In genomic region chr11:111925953-111926352, GRCh38 we compare ENCODE assay signal across 10 cellular contexts. TPM values are rescaled to one million over a fixed set of nuclear protein-coding genes. Genes with fewer than 3 reads are reported as not detected.
A peak's percentile ranks its signal among the peaks of the same experiment; 100 is the strongest.
DNase-seq lines count a peak whose midpoint lies in the region; ATAC-seq, FAIRE-seq and TF ChIP-seq lines count a peak whose summit lies in the region.
"Had no signal": no experiment of that assay in that cellular context is flagged by ENCODE, and none has a peak within 500 bp of the region (broad histone marks: within the 10 kb centered on the region; RNA-seq: fewer than 3 reads in every experiment).

No MANE protein-coding gene starts in this region.

- no peaks in the 10 kb centered on the region for H3K9me2 ChIP-seq in GM23248 (ENCODE audit: insufficient read depth)

- no peaks in the 10 kb centered on the region for H3K9me3 Mint-ChIP-seq in T-cell

- H3K36me3 ChIP-seq in GM23248 (ENCODE audit: low read depth), result no peaks in the 10 kb centered on the region
- no peaks in the 10 kb centered on the region for H3K36me3 ChIP-seq in esophagus squamous epithelium
- H3K36me3 ChIP-seq in gastrocnemius medialis, result no peaks in the 10 kb centered on the region

- no peak for FAIRE-seq in frontal cortex (lab: Jason Lieb, UNC)

- no peak for DNase-seq in GM23248
- no peak for DNase-seq in T-cell
- no peak for DNase-seq in esophagus squamous epithelium (lab: John Stamatoyannopoulos, UW)
- DNase-seq in gastrocnemius medialis, result no peak
- DNase-seq in hypothalamus (lab: John Stamatoyannopoulos, UW), result no peak
- no peak for DNase-seq in GOT3 (lab: John Stamatoyannopoulos, UW)
- no peak for DNase-seq in frontal cortex (ENCODE audit: low spot score in 2 of 2)
- DNase-seq: activated CD4-positive, alpha-beta T cell treated with anti-CD3 and anti-CD28 coated beads for 4 hours; NCI-H2171 had no signal

- H3K4me1 ChIP-seq in GM23248 (ENCODE audit: insufficient read depth) (peaks cover 40% of the 10 kb centered on the region), esophagus squamous epithelium (peaks cover 23 to 52% (median 29%) of the 10 kb centered on the region in 3 donors), gastrocnemius medialis (peaks cover 59% of the 10 kb centered on the region in 2 donors)

- intact Hi-C loops in esophagus squamous epithelium (cut with DNase I), result loop anchor here (10.0 kb wide), 1 partner anchor 51 kb away; the partner anchor contains the start of genes ALG9, CFAP68 and FDXACB1
- intact Hi-C loops in gastrocnemius medialis (cut with DNase I; ENCODE audit: low total_unique reads), result loop anchor here (1.0 kb wide), 1 partner anchor 47 kb away; the partner anchor contains the start of genes CFAP68 and FDXACB1

- 95 to 96% methylated on average over 16 of the region's 16 CpGs for WGBS in GM23248 (ENCODE audit: low coverage in 1 of 2, low lambda C conversion rate in 2 of 2, missing lambda C conversion rate in 2 of 2), 2 experiments
- 79 to 96% methylated on average over 4 to 7 of the region's 16 CpGs for WGBS in esophagus squamous epithelium, 2 donors

- H3K79me2 ChIP-seq in GM23248 (ENCODE audit: insufficient read depth), result no peaks in the 10 kb centered on the region

- no peak for ATAC-seq in T-cell (replicated peaks in 1 of 4)
- ATAC-seq in gastrocnemius medialis, result no peak
- no peak for ATAC-seq in HG03521 (IDR thresholded peaks at IDR 0.05; ENCODE audit: unreplicated experiment)

- POLR2A ChIA-PET in T-cell (lab: Charles Lee), result interaction anchor here (0.5 to 1.1 kb wide), 4 partner anchors 11 to 160 kb away, joined by 3 to 7 read pairs (median 4); no protein-coding TSS in a partner anchor

- peak overlapping the region; percentile 73; the same call in 1 of the 2 replicates for H3K9ac ChIP-seq in GM23248

- H3K27ac ChIP-seq in GM23248 (peak overlapping the region; percentile 80), esophagus squamous epithelium (peak overlapping the region; percentile 86 to 93 (median 92)), gastrocnemius medialis (peak overlapping the region; percentile 91 to 94 (median 92))

- H3K36me3 Mint-ChIP-seq in T-cell, result no peaks in the 10 kb centered on the region

- peaks cover 33% of the 10 kb centered on the region for H3F3A ChIP-seq in GM23248 (ENCODE audit: insufficient read depth)

- in situ Hi-C loops in GM23248 (cut with MboI), result no loop called here
- in situ Hi-C loops in gastrocnemius medialis (cut with MboI; ENCODE audit: low sequenced_read_pairs in 4 of 4), result no loop called here

- no peaks in the 10 kb centered on the region for H3K9me3 ChIP-seq in GM23248 (ENCODE audit: low read depth)
- H3K9me3 ChIP-seq in esophagus squamous epithelium, result no peaks in the 10 kb centered on the region
- H3K9me3 ChIP-seq in gastrocnemius medialis, result no peaks in the 10 kb centered on the region

- H3K27ac Mint-ChIP-seq in T-cell, result peak overlapping the region; percentile 92 to 93

- no peak for TF ChIP-seq POLR2A in esophagus squamous epithelium (IDR thresholded peaks at IDR 0.05)
- no peak for TF ChIP-seq POLR2A in gastrocnemius medialis (IDR thresholded peaks at IDR 0.05)

- peaks cover 11 to 14% (median 13%) of the 10 kb centered on the region in 3 donors for H3K4me1 Mint-ChIP-seq in T-cell

- CTCF ChIA-PET in T-cell (lab: Charles Lee), result interaction anchor here (1.0 to 2.0 kb wide), 10 partner anchors 13 to 354 kb away, joined by 3 to 20 read pairs (median 4); partner anchors contain the start of genes ALG9 (in 1 of the 2), CFAP68 (in 1 of the 2), FDXACB1 (in 1 of the 2) and SDHD (in 1 of the 2)

- no peaks in the 10 kb centered on the region for H4K20me1 ChIP-seq in GM23248 (ENCODE audit: insufficient read depth)

- H3K27me3 Mint-ChIP-seq in T-cell, result peaks cover 0 to 1% of the 10 kb centered on the region in 2 donors

- H3K4me3 ChIP-seq in GM23248 (no peak overlapping the region), esophagus squamous epithelium (no peak overlapping the region), gastrocnemius medialis (peak overlapping the region in 2 of 4 donors; percentile 53 to 62)

- TF ChIP-seq CTCF in esophagus squamous epithelium (IDR thresholded peaks at IDR 0.05) (no peak), gastrocnemius medialis (IDR thresholded peaks at IDR 0.05 in 4 of 5, conservative IDR thresholded peaks at IDR 0.05 in 1 of 5) (no peak)

- no peaks in the 10 kb centered on the region for H3K27me3 ChIP-seq in GM23248 (replicated peaks; ENCODE audit: insufficient read depth)
- no peaks in the 10 kb centered on the region for H3K27me3 ChIP-seq in esophagus squamous epithelium
- H3K27me3 ChIP-seq in gastrocnemius medialis, result no peaks in the 10 kb centered on the region

- peak overlapping the region; percentile 81; the same call in 1 of the 2 replicates for H2AFZ ChIP-seq in GM23248

- peak overlapping the region; percentile 89 for H3K4me2 ChIP-seq in GM23248 (ENCODE audit: unreplicated experiment)

- peak overlapping the region; percentile 60 to 80 (median 79) for H3K4me3 Mint-ChIP-seq in T-cell

RNA-seq across cellular contexts. Expression of gene C11orf52, which starts 7.2 kb away (rescaled TPM):
- total RNA-seq in GM23248 (2014; rRNA removed; shearing (Covaris generic)), result 2.1 and 3.5 TPM in 2 replicates
- polyA plus RNA-seq in GM23248 (2016; fragmentation: Nextera tagmentation; extraction: Ambion mirVana), result 0.78 and 1.2 TPM in 2 replicates
- total RNA-seq in T-cell (not detected), esophagus squamous epithelium (10 to 100 TPM in 1 of 4 donors, 1 to 10 TPM in 3; 2.4 to 10.2 (median 3.7) TPM), gastrocnemius medialis (10 to 100 TPM in 2 of 4 donors, 1 to 10 TPM in 2; 6.3 to 23.8 (median 11.9) TPM), frontal cortex (not detected)

RNA-seq across cellular contexts. Expression of gene DIXDC1, which starts 11.2 kb away (rescaled TPM):
- 22.7 and 22.9 TPM in 2 replicates for total RNA-seq in GM23248 (2014; rRNA removed; shearing (Covaris generic))
- polyA plus RNA-seq in GM23248 (2016; fragmentation: Nextera tagmentation; extraction: Ambion mirVana), result 10.4 and 10.8 TPM in 2 replicates
- total RNA-seq in T-cell (1 to 10 TPM; 1.6 to 4.8 (median 3.4) TPM), esophagus squamous epithelium (10 to 100 TPM in 2 of 4 donors, 1 to 10 TPM in 2; 2.8 to 26.1 (median 9.2) TPM), gastrocnemius medialis (10 to 100 TPM in 1 of 4 donors, 1 to 10 TPM in 3; 1.9 to 10.4 (median 5.0) TPM), frontal cortex (70.5 TPM)

RNA-seq across cellular contexts. Expression of gene HSPB2, which starts 13.4 kb away (rescaled TPM):
- 0.38 and 1.2 TPM in 2 replicates for total RNA-seq in GM23248 (2014; rRNA removed; shearing (Covaris generic))
- 7.5 and 8.4 TPM in 2 replicates for polyA plus RNA-seq in GM23248 (2016; fragmentation: Nextera tagmentation; extraction: Ambion mirVana)
- total RNA-seq in T-cell (not detected), esophagus squamous epithelium (under 1 TPM in 1 of 4 donors, not detected in 3; 0.19 TPM), gastrocnemius medialis (1 to 10 TPM in 3 of 4 donors, under 1 TPM in 1; 0.41 to 4.6 (median 2.4) TPM), frontal cortex (0.82 TPM)

RNA-seq across cellular contexts. Expression of gene CRYAB, which starts 14.4 kb away (rescaled TPM):
- total RNA-seq in GM23248 (2014; rRNA removed; shearing (Covaris generic)), result 91.0 and 104 TPM in 2 replicates
- polyA plus RNA-seq in GM23248 (2016; fragmentation: Nextera tagmentation; extraction: Ambion mirVana), result 454 and 455 TPM in 2 replicates
- under 1 TPM in 2 of 5 donors, not detected in 3; 0.38 to 0.49 TPM for total RNA-seq in T-cell
- total RNA-seq in esophagus squamous epithelium, result 10 to 100 TPM; 22.9 to 85.0 (median 45.2) TPM
- total RNA-seq in gastrocnemius medialis, result 1,000 to 10,000 TPM in 2 of 4 donors, 100 to 1,000 TPM in 2; 763 to 2,291 (median 1,427) TPM
- total RNA-seq in frontal cortex, result 6.5 TPM

RNA-seq across cellular contexts. Expression of gene CFAP68, which starts 46.6 kb away (rescaled TPM):
- total RNA-seq in GM23248 (2014; rRNA removed; shearing (Covaris generic)), result 7.6 and 9.9 TPM in 2 replicates
- polyA plus RNA-seq in GM23248 (2016; fragmentation: Nextera tagmentation; extraction: Ambion mirVana), result 20.2 and 23.8 TPM in 2 replicates
- total RNA-seq in T-cell (10 to 100 TPM; 12.0 to 18.6 (median 16.7) TPM), esophagus squamous epithelium (10 to 100 TPM; 12.7 to 28.8 (median 17.7) TPM), gastrocnemius medialis (10 to 100 TPM in 2 of 4 donors, 1 to 10 TPM in 2; 8.2 to 20.9 (median 9.8) TPM), frontal cortex (15.1 TPM)
